Comparison of ENCODE assay signal across 1 cellular context in the genomic region with DNA sequence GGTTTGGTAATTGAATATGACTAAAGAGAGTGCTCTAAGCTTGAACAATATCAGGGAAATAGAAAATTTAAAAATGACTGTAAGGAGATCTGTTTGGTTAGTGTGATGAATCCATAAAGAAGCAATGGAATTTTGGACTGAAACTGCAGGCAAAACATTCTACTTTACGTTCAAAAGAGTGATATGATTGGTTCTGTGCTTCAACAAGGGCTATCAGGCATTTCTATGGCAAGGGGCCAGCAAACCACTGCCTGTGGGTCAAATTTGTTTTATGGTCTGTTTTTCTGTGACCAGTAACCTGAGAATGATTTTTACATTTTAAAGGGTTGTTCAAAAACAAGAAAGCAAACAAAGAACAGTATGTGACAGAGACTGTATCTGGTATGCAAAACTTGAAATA.
A peak's percentile ranks its signal among the peaks of the same experiment; 100 is the strongest.
TF ChIP-seq lines count a peak whose summit lies in the region.

No MANE protein-coding gene starts in this region.

TF ChIP-seq in HEK293, 187 proteins besides CTCF, POLR2A, EP300 and RAD21 (continued from another document and continues in another):
- TF ChIP-seq, protein P1, sequence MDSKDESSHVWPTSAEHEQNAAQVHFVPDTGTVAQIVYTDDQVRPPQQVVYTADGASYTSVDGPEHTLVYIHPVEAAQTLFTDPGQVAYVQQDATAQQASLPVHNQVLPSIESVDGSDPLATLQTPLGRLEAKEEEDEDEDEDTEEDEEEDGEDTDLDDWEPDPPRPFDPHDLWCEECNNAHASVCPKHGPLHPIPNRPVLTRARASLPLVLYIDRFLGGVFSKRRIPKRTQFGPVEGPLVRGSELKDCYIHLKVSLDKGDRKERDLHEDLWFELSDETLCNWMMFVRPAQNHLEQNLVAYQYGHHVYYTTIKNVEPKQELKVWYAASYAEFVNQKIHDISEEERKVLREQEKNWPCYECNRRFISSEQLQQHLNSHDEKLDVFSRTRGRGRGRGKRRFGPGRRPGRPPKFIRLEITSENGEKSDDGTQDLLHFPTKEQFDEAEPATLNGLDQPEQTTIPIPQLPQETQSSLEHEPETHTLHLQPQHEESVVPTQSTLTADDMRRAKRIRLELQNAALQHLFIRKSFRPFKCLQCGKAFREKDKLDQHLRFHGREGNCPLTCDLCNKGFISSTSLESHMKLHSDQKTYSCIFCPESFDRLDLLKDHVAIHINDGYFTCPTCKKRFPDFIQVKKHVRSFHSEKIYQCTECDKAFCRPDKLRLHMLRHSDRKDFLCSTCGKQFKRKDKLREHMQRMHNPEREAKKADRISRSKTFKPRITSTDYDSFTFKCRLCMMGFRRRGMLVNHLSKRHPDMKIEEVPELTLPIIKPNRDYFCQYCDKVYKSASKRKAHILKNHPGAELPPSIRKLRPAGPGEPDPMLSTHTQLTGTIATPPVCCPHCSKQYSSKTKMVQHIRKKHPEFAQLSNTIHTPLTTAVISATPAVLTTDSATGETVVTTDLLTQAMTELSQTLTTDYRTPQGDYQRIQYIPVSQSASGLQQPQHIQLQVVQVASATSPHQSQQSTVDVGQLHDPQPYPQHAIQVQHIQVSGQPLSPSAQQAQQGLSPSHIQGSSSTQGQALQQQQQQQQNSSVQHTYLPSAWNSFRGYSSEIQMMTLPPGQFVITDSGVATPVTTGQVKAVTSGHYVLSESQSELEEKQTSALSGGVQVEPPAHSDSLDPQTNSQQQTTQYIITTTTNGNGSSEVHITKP (tag by site-specific recombination; IDR thresholded peaks at IDR 0.05) = 0 out of 2 replicates have a peak, but pooled peaks have one; percentile 23
- no peak for TF ChIP-seq ZNF221 (tag by site-specific recombination; IDR thresholded peaks at IDR 0.05; ENCODE audit: borderline replicate concordance)
- TF ChIP-seq ZNF658 (tag by site-specific recombination; IDR thresholded peaks at IDR 0.05) = no peak
- TF ChIP-seq, protein P2, sequence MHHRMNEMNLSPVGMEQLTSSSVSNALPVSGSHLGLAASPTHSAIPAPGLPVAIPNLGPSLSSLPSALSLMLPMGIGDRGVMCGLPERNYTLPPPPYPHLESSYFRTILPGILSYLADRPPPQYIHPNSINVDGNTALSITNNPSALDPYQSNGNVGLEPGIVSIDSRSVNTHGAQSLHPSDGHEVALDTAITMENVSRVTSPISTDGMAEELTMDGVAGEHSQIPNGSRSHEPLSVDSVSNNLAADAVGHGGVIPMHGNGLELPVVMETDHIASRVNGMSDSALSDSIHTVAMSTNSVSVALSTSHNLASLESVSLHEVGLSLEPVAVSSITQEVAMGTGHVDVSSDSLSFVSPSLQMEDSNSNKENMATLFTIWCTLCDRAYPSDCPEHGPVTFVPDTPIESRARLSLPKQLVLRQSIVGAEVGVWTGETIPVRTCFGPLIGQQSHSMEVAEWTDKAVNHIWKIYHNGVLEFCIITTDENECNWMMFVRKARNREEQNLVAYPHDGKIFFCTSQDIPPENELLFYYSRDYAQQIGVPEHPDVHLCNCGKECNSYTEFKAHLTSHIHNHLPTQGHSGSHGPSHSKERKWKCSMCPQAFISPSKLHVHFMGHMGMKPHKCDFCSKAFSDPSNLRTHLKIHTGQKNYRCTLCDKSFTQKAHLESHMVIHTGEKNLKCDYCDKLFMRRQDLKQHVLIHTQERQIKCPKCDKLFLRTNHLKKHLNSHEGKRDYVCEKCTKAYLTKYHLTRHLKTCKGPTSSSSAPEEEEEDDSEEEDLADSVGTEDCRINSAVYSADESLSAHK (tag by site-specific recombination; IDR thresholded peaks at IDR 0.05) = peak; percentile 49; the same call in 1 of the 2 replicates
- no peak for TF ChIP-seq MZF1 (tag by site-specific recombination; IDR thresholded peaks at IDR 0.05; ENCODE audit: borderline replicate concordance)
- TF ChIP-seq, protein P3, sequence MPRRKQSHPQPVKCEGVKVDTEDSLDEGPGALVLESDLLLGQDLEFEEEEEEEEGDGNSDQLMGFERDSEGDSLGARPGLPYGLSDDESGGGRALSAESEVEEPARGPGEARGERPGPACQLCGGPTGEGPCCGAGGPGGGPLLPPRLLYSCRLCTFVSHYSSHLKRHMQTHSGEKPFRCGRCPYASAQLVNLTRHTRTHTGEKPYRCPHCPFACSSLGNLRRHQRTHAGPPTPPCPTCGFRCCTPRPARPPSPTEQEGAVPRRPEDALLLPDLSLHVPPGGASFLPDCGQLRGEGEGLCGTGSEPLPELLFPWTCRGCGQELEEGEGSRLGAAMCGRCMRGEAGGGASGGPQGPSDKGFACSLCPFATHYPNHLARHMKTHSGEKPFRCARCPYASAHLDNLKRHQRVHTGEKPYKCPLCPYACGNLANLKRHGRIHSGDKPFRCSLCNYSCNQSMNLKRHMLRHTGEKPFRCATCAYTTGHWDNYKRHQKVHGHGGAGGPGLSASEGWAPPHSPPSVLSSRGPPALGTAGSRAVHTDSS (tag by site-specific recombination; IDR thresholded peaks at IDR 0.05) = no peak
- no peak for TF ChIP-seq ZNF768 (tag by site-specific recombination; IDR thresholded peaks at IDR 0.05)
- TF ChIP-seq, protein P4, sequence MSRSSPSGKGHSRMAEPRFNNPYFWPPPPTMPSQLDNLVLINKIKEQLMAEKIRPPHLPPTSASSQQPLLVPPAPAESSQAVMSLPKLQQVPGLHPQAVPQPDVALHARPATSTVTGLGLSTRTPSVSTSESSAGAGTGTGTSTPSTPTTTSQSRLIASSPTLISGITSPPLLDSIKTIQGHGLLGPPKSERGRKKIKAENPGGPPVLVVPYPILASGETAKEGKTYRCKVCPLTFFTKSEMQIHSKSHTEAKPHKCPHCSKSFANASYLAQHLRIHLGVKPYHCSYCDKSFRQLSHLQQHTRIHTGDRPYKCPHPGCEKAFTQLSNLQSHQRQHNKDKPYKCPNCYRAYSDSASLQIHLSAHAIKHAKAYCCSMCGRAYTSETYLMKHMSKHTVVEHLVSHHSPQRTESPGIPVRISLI (tag by site-specific recombination; IDR thresholded peaks at IDR 0.05) = no peak
- TF ChIP-seq FEZF1 (tag by site-specific recombination; IDR thresholded peaks at IDR 0.05) = peak; percentile 93
- no peak for TF ChIP-seq GLIS2 (tag by site-specific recombination; IDR thresholded peaks at IDR 0.05)
- peak; percentile 36; the same call in 1 of the 2 replicates for TF ChIP-seq ZIC2 (tag by site-specific recombination; IDR thresholded peaks at IDR 0.05)
- TF ChIP-seq ZNF530 (tag by site-specific recombination; IDR thresholded peaks at IDR 0.05; ENCODE audit: low read depth) = no peak
- TF ChIP-seq GLIS1 (tag by site-specific recombination; IDR thresholded peaks at IDR 0.05) = peak; percentile 60
- TF ChIP-seq, protein P5, sequence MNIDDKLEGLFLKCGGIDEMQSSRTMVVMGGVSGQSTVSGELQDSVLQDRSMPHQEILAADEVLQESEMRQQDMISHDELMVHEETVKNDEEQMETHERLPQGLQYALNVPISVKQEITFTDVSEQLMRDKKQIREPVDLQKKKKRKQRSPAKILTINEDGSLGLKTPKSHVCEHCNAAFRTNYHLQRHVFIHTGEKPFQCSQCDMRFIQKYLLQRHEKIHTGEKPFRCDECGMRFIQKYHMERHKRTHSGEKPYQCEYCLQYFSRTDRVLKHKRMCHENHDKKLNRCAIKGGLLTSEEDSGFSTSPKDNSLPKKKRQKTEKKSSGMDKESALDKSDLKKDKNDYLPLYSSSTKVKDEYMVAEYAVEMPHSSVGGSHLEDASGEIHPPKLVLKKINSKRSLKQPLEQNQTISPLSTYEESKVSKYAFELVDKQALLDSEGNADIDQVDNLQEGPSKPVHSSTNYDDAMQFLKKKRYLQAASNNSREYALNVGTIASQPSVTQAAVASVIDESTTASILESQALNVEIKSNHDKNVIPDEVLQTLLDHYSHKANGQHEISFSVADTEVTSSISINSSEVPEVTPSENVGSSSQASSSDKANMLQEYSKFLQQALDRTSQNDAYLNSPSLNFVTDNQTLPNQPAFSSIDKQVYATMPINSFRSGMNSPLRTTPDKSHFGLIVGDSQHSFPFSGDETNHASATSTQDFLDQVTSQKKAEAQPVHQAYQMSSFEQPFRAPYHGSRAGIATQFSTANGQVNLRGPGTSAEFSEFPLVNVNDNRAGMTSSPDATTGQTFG (tag by site-specific recombination; IDR thresholded peaks at IDR 0.05; ENCODE audit: borderline replicate concordance) = no peak
- TF ChIP-seq ZNF843 (tag by site-specific recombination; IDR thresholded peaks at IDR 0.05) = peak; percentile 71; the same call in 1 of the 2 replicates
- TF ChIP-seq SP2 (tag by site-specific recombination; IDR thresholded peaks at IDR 0.05) = no peak
- TF ChIP-seq BCL11A (tag by site-specific recombination; IDR thresholded peaks at IDR 0.05; ENCODE audit: low read depth) = no peak
- TF ChIP-seq ZNF677 (tag by site-specific recombination; IDR thresholded peaks at IDR 0.05) = no peak
- TF ChIP-seq ZBTB1 (tag by site-specific recombination; IDR thresholded peaks at IDR 0.05) = no peak
- TF ChIP-seq ZNF114 (tag by site-specific recombination; IDR thresholded peaks at IDR 0.05) = no peak
- no peak for TF ChIP-seq ZNF354C (tag by site-specific recombination; IDR thresholded peaks at IDR 0.05; ENCODE audit: borderline replicate concordance, low read depth)
- TF ChIP-seq, protein P6, sequence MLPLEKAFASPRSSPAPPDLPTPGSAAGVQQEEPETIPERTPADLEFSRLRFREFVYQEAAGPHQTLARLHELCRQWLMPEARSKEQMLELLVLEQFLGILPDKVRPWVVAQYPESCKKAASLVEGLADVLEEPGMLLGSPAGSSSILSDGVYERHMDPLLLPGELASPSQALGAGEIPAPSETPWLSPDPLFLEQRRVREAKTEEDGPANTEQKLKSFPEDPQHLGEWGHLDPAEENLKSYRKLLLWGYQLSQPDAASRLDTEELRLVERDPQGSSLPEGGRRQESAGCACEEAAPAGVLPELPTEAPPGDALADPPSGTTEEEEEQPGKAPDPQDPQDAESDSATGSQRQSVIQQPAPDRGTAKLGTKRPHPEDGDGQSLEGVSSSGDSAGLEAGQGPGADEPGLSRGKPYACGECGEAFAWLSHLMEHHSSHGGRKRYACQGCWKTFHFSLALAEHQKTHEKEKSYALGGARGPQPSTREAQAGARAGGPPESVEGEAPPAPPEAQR (tag by site-specific recombination; IDR thresholded peaks at IDR 0.05) = no peak
- TF ChIP-seq ZNF785 (tag by site-specific recombination; IDR thresholded peaks at IDR 0.05) = no peak
- no peak for TF ChIP-seq YY2 (tag by site-specific recombination; IDR thresholded peaks at IDR 0.05)
- no peak for TF ChIP-seq ZNF404 (tag by site-specific recombination; IDR thresholded peaks at IDR 0.05)
- TF ChIP-seq, protein P7, sequence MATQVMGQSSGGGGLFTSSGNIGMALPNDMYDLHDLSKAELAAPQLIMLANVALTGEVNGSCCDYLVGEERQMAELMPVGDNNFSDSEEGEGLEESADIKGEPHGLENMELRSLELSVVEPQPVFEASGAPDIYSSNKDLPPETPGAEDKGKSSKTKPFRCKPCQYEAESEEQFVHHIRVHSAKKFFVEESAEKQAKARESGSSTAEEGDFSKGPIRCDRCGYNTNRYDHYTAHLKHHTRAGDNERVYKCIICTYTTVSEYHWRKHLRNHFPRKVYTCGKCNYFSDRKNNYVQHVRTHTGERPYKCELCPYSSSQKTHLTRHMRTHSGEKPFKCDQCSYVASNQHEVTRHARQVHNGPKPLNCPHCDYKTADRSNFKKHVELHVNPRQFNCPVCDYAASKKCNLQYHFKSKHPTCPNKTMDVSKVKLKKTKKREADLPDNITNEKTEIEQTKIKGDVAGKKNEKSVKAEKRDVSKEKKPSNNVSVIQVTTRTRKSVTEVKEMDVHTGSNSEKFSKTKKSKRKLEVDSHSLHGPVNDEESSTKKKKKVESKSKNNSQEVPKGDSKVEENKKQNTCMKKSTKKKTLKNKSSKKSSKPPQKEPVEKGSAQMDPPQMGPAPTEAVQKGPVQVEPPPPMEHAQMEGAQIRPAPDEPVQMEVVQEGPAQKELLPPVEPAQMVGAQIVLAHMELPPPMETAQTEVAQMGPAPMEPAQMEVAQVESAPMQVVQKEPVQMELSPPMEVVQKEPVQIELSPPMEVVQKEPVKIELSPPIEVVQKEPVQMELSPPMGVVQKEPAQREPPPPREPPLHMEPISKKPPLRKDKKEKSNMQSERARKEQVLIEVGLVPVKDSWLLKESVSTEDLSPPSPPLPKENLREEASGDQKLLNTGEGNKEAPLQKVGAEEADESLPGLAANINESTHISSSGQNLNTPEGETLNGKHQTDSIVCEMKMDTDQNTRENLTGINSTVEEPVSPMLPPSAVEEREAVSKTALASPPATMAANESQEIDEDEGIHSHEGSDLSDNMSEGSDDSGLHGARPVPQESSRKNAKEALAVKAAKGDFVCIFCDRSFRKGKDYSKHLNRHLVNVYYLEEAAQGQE (tag by site-specific recombination; IDR thresholded peaks at IDR 0.05) = no peak
- no peak for TF ChIP-seq ZNF335 (tag by site-specific recombination; conservative IDR thresholded peaks at IDR 0.05)
- TF ChIP-seq, protein P8, sequence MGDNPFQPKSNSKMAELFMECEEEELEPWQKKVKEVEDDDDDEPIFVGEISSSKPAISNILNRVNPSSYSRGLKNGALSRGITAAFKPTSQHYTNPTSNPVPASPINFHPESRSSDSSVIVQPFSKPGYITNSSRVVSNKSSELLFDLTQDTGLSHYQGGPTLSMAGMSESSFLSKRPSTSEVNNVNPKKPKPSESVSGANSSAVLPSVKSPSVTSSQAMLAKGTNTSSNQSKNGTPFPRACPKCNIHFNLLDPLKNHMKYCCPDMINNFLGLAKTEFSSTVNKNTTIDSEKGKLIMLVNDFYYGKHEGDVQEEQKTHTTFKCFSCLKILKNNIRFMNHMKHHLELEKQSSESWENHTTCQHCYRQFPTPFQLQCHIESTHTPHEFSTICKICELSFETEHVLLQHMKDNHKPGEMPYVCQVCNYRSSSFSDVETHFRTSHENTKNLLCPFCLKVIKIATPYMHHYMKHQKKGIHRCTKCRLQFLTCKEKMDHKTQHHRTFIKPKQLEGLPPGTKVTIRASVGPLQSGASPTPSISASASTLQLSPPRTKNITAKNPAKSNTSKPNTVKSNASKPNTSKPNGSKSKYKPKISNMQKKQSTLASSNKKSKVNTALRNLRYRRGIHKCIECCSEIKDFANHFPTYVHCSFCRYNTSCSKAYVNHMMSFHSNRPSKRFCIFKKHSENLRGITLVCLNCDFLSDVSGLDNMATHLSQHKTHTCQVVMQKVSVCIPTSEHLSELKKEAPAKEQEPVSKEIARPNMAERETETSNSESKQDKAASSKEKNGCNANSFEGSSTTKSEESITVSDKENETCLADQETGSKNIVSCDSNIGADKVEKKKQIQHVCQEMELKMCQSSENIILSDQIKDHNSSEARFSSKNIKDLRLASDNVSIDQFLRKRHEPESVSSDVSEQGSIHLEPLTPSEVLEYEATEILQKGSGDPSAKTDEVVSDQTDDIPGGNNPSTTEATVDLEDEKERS (tag by site-specific recombination; IDR thresholded peaks at IDR 0.05) = no peak
- TF ChIP-seq, protein P9, sequence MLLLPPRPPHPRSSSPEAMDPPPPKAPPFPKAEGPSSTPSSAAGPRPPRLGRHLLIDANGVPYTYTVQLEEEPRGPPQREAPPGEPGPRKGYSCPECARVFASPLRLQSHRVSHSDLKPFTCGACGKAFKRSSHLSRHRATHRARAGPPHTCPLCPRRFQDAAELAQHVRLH (tag by site-specific recombination; IDR thresholded peaks at IDR 0.05) = 0 out of 2 replicates have a peak, but pooled peaks have one; percentile 47
- TF ChIP-seq ZNF146 (tag by site-specific recombination; IDR thresholded peaks at IDR 0.05) = no peak
- TF ChIP-seq, protein P10, sequence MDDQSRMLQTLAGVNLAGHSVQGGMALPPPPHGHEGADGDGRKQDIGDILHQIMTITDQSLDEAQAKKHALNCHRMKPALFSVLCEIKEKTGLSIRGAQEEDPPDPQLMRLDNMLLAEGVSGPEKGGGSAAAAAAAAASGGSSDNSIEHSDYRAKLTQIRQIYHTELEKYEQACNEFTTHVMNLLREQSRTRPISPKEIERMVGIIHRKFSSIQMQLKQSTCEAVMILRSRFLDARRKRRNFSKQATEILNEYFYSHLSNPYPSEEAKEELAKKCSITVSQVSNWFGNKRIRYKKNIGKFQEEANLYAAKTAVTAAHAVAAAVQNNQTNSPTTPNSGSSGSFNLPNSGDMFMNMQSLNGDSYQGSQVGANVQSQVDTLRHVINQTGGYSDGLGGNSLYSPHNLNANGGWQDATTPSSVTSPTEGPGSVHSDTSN (CRISPR knock-in tag; IDR thresholded peaks at IDR 0.05) = no peak
- no peak for TF ChIP-seq ZNF624 (tag by site-specific recombination; IDR thresholded peaks at IDR 0.05)
- TF ChIP-seq ZNF19 (tag by site-specific recombination; IDR thresholded peaks at IDR 0.05; ENCODE audit: low read depth) = no peak
- no peak for TF ChIP-seq ZNF391 (tag by site-specific recombination; IDR thresholded peaks at IDR 0.05; ENCODE audit: borderline replicate concordance, low read depth)
